Comparison of ENCODE assay signal across 8 cellular contexts in the genomic region with DNA sequence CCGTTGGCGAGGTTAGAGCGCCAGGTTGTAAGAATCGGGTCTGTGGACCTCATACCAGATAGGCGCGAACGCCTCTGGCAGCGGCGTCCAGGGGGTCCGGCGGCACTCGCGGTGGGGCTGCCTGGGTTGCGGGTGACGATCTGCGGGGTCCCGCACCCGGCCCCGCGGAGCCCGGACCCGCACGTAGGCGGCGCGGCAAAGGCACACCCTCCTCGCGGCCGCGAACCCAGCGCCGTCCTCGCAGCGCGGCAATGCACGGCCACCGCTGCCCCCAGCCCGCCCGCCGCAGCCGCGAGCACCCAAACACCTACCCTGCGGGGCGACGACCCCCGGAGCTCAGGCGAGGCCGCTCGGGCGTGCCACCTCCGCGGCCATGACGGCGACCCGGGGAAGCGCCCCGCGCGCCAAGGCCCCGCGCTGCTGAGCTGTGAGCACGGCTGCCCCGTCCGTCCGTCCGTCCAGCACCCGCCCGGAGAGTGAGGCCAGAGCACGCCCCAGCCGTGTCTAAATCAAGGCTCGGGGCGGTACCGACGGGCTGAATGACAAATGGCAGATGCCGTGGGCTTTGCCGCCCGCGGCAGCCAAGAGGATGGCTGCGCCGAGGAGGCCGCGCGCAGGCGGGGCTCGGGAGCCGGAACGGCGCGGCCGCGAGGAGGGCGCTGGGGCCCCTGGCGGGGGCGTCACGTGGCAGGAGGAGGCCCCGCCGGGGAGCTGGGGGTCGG. TPM values are rescaled to one million over a fixed set of nuclear protein-coding genes. Genes with fewer than 3 reads are reported as not detected.
DNase-seq lines count a peak whose midpoint lies in the region; ATAC-seq and TF ChIP-seq lines count a peak whose summit lies in the region.

A gene with protein sequence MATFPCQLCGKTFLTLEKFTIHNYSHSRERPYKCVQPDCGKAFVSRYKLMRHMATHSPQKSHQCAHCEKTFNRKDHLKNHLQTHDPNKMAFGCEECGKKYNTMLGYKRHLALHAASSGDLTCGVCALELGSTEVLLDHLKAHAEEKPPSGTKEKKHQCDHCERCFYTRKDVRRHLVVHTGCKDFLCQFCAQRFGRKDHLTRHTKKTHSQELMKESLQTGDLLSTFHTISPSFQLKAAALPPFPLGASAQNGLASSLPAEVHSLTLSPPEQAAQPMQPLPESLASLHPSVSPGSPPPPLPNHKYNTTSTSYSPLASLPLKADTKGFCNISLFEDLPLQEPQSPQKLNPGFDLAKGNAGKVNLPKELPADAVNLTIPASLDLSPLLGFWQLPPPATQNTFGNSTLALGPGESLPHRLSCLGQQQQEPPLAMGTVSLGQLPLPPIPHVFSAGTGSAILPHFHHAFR (minus strand): TSS at position 481 of the 722 bp plus-strand sequence. CDS start 60,123 bp downstream, outside the sequence.

- peaks cover 5% of the 10 kb centered on the region for H3K4me1 Mint-ChIP-seq in T-helper 17 cell
- peaks cover 0 to 14% of the 10 kb centered on the region in 2 donors for H3K4me1 Mint-ChIP-seq in stimulated activated naive B cell treated with anti-CD40 and anti-IgM and Interleukin-4, amounts not matched to agents 10 μg/mL and 1 μg/mL and 100 μg/mL, for 72 hours

- H3K27ac ChIP-seq in dorsolateral prefrontal cortex = peak within 1 kb of the TSS in 14 of 59 donors; percentile 3 to 65 (median 38)

- peak within 1 kb of the TSS; percentile 12 to 69 (median 52) for H3K4me3 ChIP-seq in dorsolateral prefrontal cortex
- H3K4me3 ChIP-seq in lower leg skin (ENCODE audit: low read depth, poor library complexity, severe bottlenecking) = peak within 1 kb of the TSS; percentile 36

- no peaks in the 10 kb centered on the region for H3K36me3 Mint-ChIP-seq in T-helper 17 cell (ENCODE audit: low read depth)
- H3K36me3 Mint-ChIP-seq in stimulated activated naive B cell treated with anti-CD40 and anti-IgM and Interleukin-4, amounts not matched to agents 10 μg/mL and 1 μg/mL and 100 μg/mL, for 72 hours = peaks cover 9 to 25% of the 10 kb centered on the region in 2 donors

- ATAC-seq in GM19025 (IDR thresholded peaks at IDR 0.05; ENCODE audit: low read depth, unreplicated experiment) (peak; percentile 66), HG03442 (IDR thresholded peaks at IDR 0.05; ENCODE audit: unreplicated experiment) (peak; percentile 70), T-helper 17 cell (peak; percentile 68)
- peak; percentile 76 to 79 for ATAC-seq in stimulated activated naive B cell treated with anti-CD40 and anti-IgM and Interleukin-4, amounts not matched to agents 10 μg/mL and 1 μg/mL and 100 μg/mL, for 72 hours (replicated peaks)

- no peak within 1 kb of the TSS for H3K27ac Mint-ChIP-seq in T-helper 17 cell
- H3K27ac Mint-ChIP-seq in stimulated activated naive B cell treated with anti-CD40 and anti-IgM and Interleukin-4, amounts not matched to agents 10 μg/mL and 1 μg/mL and 100 μg/mL, for 72 hours = no peak within 1 kb of the TSS

- peaks cover 24% of the 10 kb centered on the region for H3K27me3 Mint-ChIP-seq in T-helper 17 cell
- peaks cover 0 to 10% of the 10 kb centered on the region in 2 donors for H3K27me3 Mint-ChIP-seq in stimulated activated naive B cell treated with anti-CD40 and anti-IgM and Interleukin-4, amounts not matched to agents 10 μg/mL and 1 μg/mL and 100 μg/mL, for 72 hours

- H3K9me3 Mint-ChIP-seq in stimulated activated naive B cell treated with anti-CD40 and anti-IgM and Interleukin-4, amounts not matched to agents 10 μg/mL and 1 μg/mL and 100 μg/mL, for 72 hours = peaks cover 0 to 1% of the 10 kb centered on the region in 2 donors

- H3K9me3 ChIP-seq in T-helper 17 cell (ENCODE audit: control insufficient read depth, low read length, poor library complexity, severe bottlenecking) = no peaks in the 10 kb centered on the region

- TF ChIP-seq CTCF in dorsolateral prefrontal cortex (IDR thresholded peaks at IDR 0.05 in 54 of 56, conservative IDR thresholded peaks at IDR 0.05 in 2 of 56; ENCODE audit: low read depth in 1 of 56, partially characterized antibody in 56 of 56) = no peak
- no peak for TF ChIP-seq CTCF in lower leg skin (IDR thresholded peaks at IDR 0.05)

- 51 to 75% methylated on average over 76 to 81 of the region's 98 CpGs for WGBS in lower leg skin, 2 donors

- peak within 1 kb of the TSS; percentile 74 for H3K4me3 Mint-ChIP-seq in T-helper 17 cell
- peak within 1 kb of the TSS; percentile 79 to 84 for H3K4me3 Mint-ChIP-seq in stimulated activated naive B cell treated with anti-CD40 and anti-IgM and Interleukin-4, amounts not matched to agents 10 μg/mL and 1 μg/mL and 100 μg/mL, for 72 hours

- peaks cover 0 to 4% (median 0%) of the 10 kb centered on the region in 45 donors for H3K27me3 ChIP-seq in dorsolateral prefrontal cortex

- DNase-seq in AG20443 (ENCODE audit: low spot score) = peak; percentile 82
- peak in 1 of 3 donors; percentile 9 for DNase-seq in T-helper 17 cell
- peak in 4 of 10 donors; percentile 24 to 50 (median 42) for DNase-seq in dorsolateral prefrontal cortex
- peak; percentile 53 to 92 for DNase-seq in lower leg skin (ENCODE audit: low spot score in 2 of 2)
- DNase-seq in stimulated activated naive B cell treated with anti-CD40 and anti-IgM and Interleukin-4, amounts not matched to agents 10 μg/mL and 1 μg/mL and 100 μg/mL, for 72 hours = peak; percentile 11
- no peak for DNase-seq in NCI-H2196 (lab: John Stamatoyannopoulos, UW; ENCODE audit: unreplicated experiment)

- no peak for TF ChIP-seq POLR2A in lower leg skin (IDR thresholded peaks at IDR 0.05)

- intact Hi-C loops in dorsolateral prefrontal cortex (cut with DNase I) = no loop called here
- intact Hi-C loops in lower leg skin (cut with DNase I; ENCODE audit: low total_unique reads) = no loop called here

RNA-seq across cellular contexts. Expression of the gene that starts here (rescaled TPM):
- total RNA-seq in T-helper 17 cell (1 to 10 TPM; 3.3 to 6.3 TPM), dorsolateral prefrontal cortex (10 to 100 TPM in 117 of 120 experiments, 1 to 10 TPM in 3; 8.9 to 34.8 (median 17.9) TPM), lower leg skin (10 to 100 TPM; 21.7 to 39.2 (median 27.8) TPM)
